Comparison of ENCODE assay signal across 10 cellular contexts in the genomic region with DNA sequence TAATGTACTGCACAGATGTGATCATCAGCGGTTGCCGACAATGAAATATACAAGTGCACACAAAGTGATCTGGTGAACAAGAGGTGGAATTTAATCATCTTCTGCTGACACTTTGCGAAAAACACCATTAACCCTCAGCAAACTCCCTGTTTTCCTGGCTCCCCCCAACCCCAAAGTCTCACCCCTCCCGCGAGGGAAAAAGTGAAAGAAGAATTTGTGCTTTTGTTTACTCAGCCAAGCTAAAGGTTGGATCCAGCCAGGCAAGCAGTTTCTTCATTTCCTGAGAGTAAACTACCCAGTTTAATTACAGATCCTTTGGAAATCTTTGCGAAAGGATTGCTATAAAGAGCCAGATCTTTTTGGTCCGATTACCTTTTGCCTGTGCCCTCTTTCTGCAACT. TPM values are rescaled to one million over a fixed set of nuclear protein-coding genes. Genes with fewer than 3 reads are reported as not detected.
DNase-seq lines count a peak whose midpoint lies in the region; ATAC-seq and TF ChIP-seq lines count a peak whose summit lies in the region.
"Had no signal": no experiment of that assay in that cellular context is flagged by ENCODE, and none has a peak within 500 bp of the region (broad histone marks: within the 10 kb centered on the region; RNA-seq: fewer than 3 reads in every experiment).

No MANE protein-coding gene starts in this region.

- DNase-seq in DMS53 treated with DMSO at 0.1 percent for 48 hours (lab: John Stamatoyannopoulos, UW; ENCODE audit: unreplicated experiment), result peak; percentile 91
- DNase-seq in MM.1S, result no peak
- no peak for DNase-seq in esophagus squamous epithelium (lab: John Stamatoyannopoulos, UW)
- DNase-seq in progenitor cell of endocrine pancreas (ENCODE audit: low spot score, unreplicated experiment), result no peak
- no peak for DNase-seq in activated gamma-delta T cell treated with Interleukin-2 at 50 U/mL for 16 hours
- no peak for DNase-seq in central memory CD4-positive, alpha-beta T cell
- DNase-seq: mucosa of descending colon had no signal

- no peak overlapping the region for H2AFZ ChIP-seq in MM.1S (ENCODE audit: low read length)

- H3K36me3 Mint-ChIP-seq in progenitor cell of endocrine pancreas (ENCODE audit: insufficient read depth), result no peaks in the 10 kb centered on the region
- H3K36me3 Mint-ChIP-seq: activated naive CD4-positive, alpha-beta T cell treated with anti-CD3 and anti-CD28 coated beads, Interleukin-2, amount 50 U/mL, for 24 hours had no signal

- H3K4me1 ChIP-seq in MM.1S (ENCODE audit: low read length), result no peaks in the 10 kb centered on the region
- H3K4me1 ChIP-seq in esophagus squamous epithelium, result peaks cover 0 to 23% (median 0%) of the 10 kb centered on the region in 3 donors

- peak overlapping the region; percentile 30; the same call in 1 of the 2 replicates for H3K4me2 ChIP-seq in MM.1S (ENCODE audit: low read depth, low read length)

- 23 to 26% methylated on average over 7 of the region's 7 CpGs for WGBS in esophagus squamous epithelium, 2 donors

- H3K27me3 Mint-ChIP-seq in progenitor cell of endocrine pancreas, result peaks cover 55% of the 10 kb centered on the region

- no peak for TF ChIP-seq POLR2A in esophagus squamous epithelium (IDR thresholded peaks at IDR 0.05)

- no peaks in the 10 kb centered on the region for H3K79me2 ChIP-seq in MM.1S (ENCODE audit: low read length)

- intact Hi-C loops in esophagus squamous epithelium (cut with DNase I), result no loop called here

- peaks cover 56% of the 10 kb centered on the region for H3K4me1 Mint-ChIP-seq in progenitor cell of endocrine pancreas (ENCODE audit: low read depth)
- H3K4me1 Mint-ChIP-seq: activated naive CD4-positive, alpha-beta T cell treated with anti-CD3 and anti-CD28 coated beads, Interleukin-2, amount 50 U/mL, for 24 hours had no signal

- no peak for ATAC-seq in esophagus mucosa
- no peak for ATAC-seq in GM21367 (IDR thresholded peaks at IDR 0.05; ENCODE audit: unreplicated experiment)
- ATAC-seq: mucosa of descending colon had no signal

- H3K9me2 ChIP-seq in MM.1S (replicated peaks; ENCODE audit: insufficient read depth, low read length), result no peaks in the 10 kb centered on the region

- H3K4me3 ChIP-seq in MM.1S (ENCODE audit: low read length) (peak overlapping the region; percentile 32; the same call in 1 of the 2 replicates), esophagus squamous epithelium (peak overlapping the region in 2 of 4 donors; percentile 17 to 30)
- H3K4me3 ChIP-seq: mucosa of descending colon had no signal

- H3K27me3 ChIP-seq in MM.1S (replicated peaks; ENCODE audit: insufficient read depth, low read length), result no peaks in the 10 kb centered on the region
- peaks cover 0 to 70% (median 0%) of the 10 kb centered on the region in 4 donors for H3K27me3 ChIP-seq in esophagus squamous epithelium

- H3K36me3 ChIP-seq in MM.1S (replicated peaks; ENCODE audit: insufficient read depth, low read length) (no peaks in the 10 kb centered on the region), esophagus squamous epithelium (no peaks in the 10 kb centered on the region)

- no peaks in the 10 kb centered on the region for H3K9me3 Mint-ChIP-seq in progenitor cell of endocrine pancreas (ENCODE audit: low read depth)
- H3K9me3 Mint-ChIP-seq: activated naive CD4-positive, alpha-beta T cell treated with anti-CD3 and anti-CD28 coated beads, Interleukin-2, amount 50 U/mL, for 24 hours had no signal

- no peaks in the 10 kb centered on the region for H4K20me1 ChIP-seq in MM.1S (ENCODE audit: insufficient read depth, low read length)

- no peak overlapping the region for H3K9ac ChIP-seq in MM.1S (ENCODE audit: low read length)

- no peak overlapping the region for H3K27ac Mint-ChIP-seq in progenitor cell of endocrine pancreas
- H3K27ac Mint-ChIP-seq: activated naive CD4-positive, alpha-beta T cell treated with anti-CD3 and anti-CD28 coated beads, Interleukin-2, amount 50 U/mL, for 24 hours had no signal

- H3K27ac ChIP-seq in MM.1S (ENCODE audit: low read length) (no peak overlapping the region), esophagus squamous epithelium (peak overlapping the region in 3 of 4 donors; percentile 30 to 53 (median 34))

- peaks cover 7% of the 10 kb centered on the region for H3F3A ChIP-seq in MM.1S (ENCODE audit: insufficient read depth, low read length)

- no peak for TF ChIP-seq CTCF in MM.1S (IDR thresholded peaks at IDR 0.05; ENCODE audit: low read length)
- TF ChIP-seq CTCF in esophagus squamous epithelium (IDR thresholded peaks at IDR 0.05), result no peak
- TF ChIP-seq CTCF in progenitor cell of endocrine pancreas (IDR thresholded peaks at IDR 0.05; ENCODE audit: unreplicated experiment), result no peak

- peak overlapping the region; percentile 37 for H3K4me3 Mint-ChIP-seq in progenitor cell of endocrine pancreas (ENCODE audit: low read depth)
- H3K4me3 Mint-ChIP-seq: activated naive CD4-positive, alpha-beta T cell treated with anti-CD3 and anti-CD28 coated beads, Interleukin-2, amount 50 U/mL, for 24 hours had no signal

- H3K9me3 ChIP-seq in MM.1S (replicated peaks; ENCODE audit: insufficient read depth, low read length) (no peaks in the 10 kb centered on the region), esophagus squamous epithelium (no peaks in the 10 kb centered on the region)
- H3K9me3 ChIP-seq: mucosa of descending colon had no signal

RNA-seq across cellular contexts. Expression of gene LMO3, which starts 3.2 kb away (rescaled TPM):
- total RNA-seq in esophagus squamous epithelium, result 1 to 10 TPM in 3 of 4 donors, under 1 TPM in 1; 0.15 to 7.1 (median 3.0) TPM
- total RNA-seq in progenitor cell of endocrine pancreas, result 39.4 and 48.4 TPM in 2 replicates
- total RNA-seq in esophagus mucosa, result 0.24 TPM
